9 cellular contexts compared by ENCODE assay signal in the genomic region with DNA sequence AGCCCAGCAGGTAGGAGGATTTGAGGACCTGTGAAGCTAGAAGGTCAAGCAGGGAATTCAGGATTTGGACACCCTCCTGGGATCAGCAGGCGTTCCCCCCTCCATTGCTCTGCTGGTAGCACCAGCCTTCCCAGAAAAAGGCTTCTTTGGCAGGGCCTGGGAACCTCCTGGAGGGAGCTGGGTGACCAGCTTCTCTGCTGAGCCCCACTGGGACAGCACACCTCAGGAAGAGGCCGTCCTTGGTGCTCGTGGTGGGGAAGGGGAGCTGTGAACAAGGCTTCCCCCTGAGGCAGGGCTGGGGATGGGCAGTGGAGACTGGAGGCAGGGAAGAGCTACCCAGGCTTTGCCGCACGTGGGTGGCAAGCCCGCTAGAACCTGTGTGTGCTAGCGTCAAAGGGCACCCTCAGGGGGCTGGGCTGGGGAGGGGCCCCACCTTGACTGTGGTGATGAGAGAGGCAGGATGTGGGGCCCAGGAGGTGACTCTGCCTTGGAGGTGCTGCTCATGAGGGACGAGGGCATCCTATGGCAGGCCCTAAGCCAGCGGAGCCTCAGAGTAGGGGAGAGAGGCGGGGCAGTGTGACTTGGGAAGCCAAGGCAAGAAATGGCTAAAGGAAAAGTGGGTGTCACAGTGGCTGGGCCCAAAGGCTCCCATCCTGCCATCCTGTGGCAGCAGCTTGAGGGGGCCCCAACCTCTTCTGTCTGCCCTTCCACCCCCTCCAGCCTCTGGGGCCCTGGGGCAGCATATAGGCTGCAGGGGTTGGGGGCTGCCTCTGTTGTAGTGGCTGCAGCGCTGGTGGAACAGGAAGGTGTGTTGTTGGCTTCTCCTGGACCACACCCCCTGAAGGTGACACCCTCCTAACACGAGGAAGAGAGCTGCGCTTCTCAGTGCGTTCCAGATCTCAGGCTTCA. TPM values are rescaled to one million over a fixed set of nuclear protein-coding genes. Genes with fewer than 3 reads are reported as not detected.
DNase-seq lines count a peak whose midpoint lies in the region; ATAC-seq lines count a peak whose summit lies in the region.
"Had no signal": no experiment of that assay in that cellular context is flagged by ENCODE, and none has a peak within 500 bp of the region (broad histone marks: within the 10 kb centered on the region; RNA-seq: fewer than 3 reads in every experiment).

No MANE protein-coding gene starts in this region.

- peaks cover 25% of the 10 kb centered on the region for H3K36me3 ChIP-seq in CD4-positive, alpha-beta memory T cell (ENCODE audit: insufficient read depth, low read length)
- no peaks in the 10 kb centered on the region for H3K36me3 ChIP-seq in HAP-1 (replicated peaks)

- H3K4me3 ChIP-seq in CD4-positive, alpha-beta memory T cell (ENCODE audit: low read length in 2 of 2), result peak overlapping the region in 1 of 2 donors; percentile 60
- no peak overlapping the region for H3K4me3 ChIP-seq in HAP-1

- peak overlapping the region; percentile 84 to 99 (median 98) for H3K27ac Mint-ChIP-seq in CD4-positive, alpha-beta memory T cell
- peak overlapping the region; percentile 96 for H3K27ac Mint-ChIP-seq in activated naive CD8-positive, alpha-beta T cell treated with anti-CD3 and anti-CD28 coated beads, Interleukin-2, amount 50 U/mL, for 24 hours

- no peaks in the 10 kb centered on the region for H3K27me3 Mint-ChIP-seq in CD4-positive, alpha-beta memory T cell
- H3K27me3 Mint-ChIP-seq in activated naive CD8-positive, alpha-beta T cell treated with anti-CD3 and anti-CD28 coated beads, Interleukin-2, amount 50 U/mL, for 24 hours, result no peaks in the 10 kb centered on the region

- peaks cover 0 to 7% (median 0%) of the 10 kb centered on the region in 8 donors for H3K9me3 Mint-ChIP-seq in CD4-positive, alpha-beta memory T cell
- no peaks in the 10 kb centered on the region for H3K9me3 Mint-ChIP-seq in activated naive CD8-positive, alpha-beta T cell treated with anti-CD3 and anti-CD28 coated beads, Interleukin-2, amount 50 U/mL, for 24 hours

- peak; percentile 84 for ATAC-seq in activated naive CD8-positive, alpha-beta T cell treated with anti-CD3 and anti-CD28 coated beads, Interleukin-2, amount 50 U/mL, for 24 hours
- ATAC-seq in GM21619 (IDR thresholded peaks at IDR 0.05; ENCODE audit: unreplicated experiment) (no peak), GM18873 (IDR thresholded peaks at IDR 0.05; ENCODE audit: low FRiP score, unreplicated experiment) (no peak), HG03097 (IDR thresholded peaks at IDR 0.05; ENCODE audit: low FRiP score, unreplicated experiment) (no peak)

- in situ Hi-C loops in HAP-1 (cut with MboI; ENCODE audit: low sequenced_read_pairs), result no loop called here

- peaks cover 72 to 100% (median 92%) of the 10 kb centered on the region in 4 donors for H3K4me1 Mint-ChIP-seq in CD4-positive, alpha-beta memory T cell
- H3K4me1 Mint-ChIP-seq in activated naive CD8-positive, alpha-beta T cell treated with anti-CD3 and anti-CD28 coated beads, Interleukin-2, amount 50 U/mL, for 24 hours, result peaks cover 96% of the 10 kb centered on the region

- peaks cover 0 to 46% of the 10 kb centered on the region in 2 donors for H3K36me3 Mint-ChIP-seq in CD4-positive, alpha-beta memory T cell
- peaks cover 43% of the 10 kb centered on the region for H3K36me3 Mint-ChIP-seq in activated naive CD8-positive, alpha-beta T cell treated with anti-CD3 and anti-CD28 coated beads, Interleukin-2, amount 50 U/mL, for 24 hours (ENCODE audit: low read depth)

- H3K4me3 Mint-ChIP-seq in CD4-positive, alpha-beta memory T cell, result peak overlapping the region; percentile 83 to 95 (median 90)
- H3K4me3 Mint-ChIP-seq in activated naive CD8-positive, alpha-beta T cell treated with anti-CD3 and anti-CD28 coated beads, Interleukin-2, amount 50 U/mL, for 24 hours, result peak overlapping the region; percentile 96

- H3K9me3 ChIP-seq in CD4-positive, alpha-beta memory T cell (ENCODE audit: control insufficient read depth in 1 of 2, low read length in 2 of 2), result no peaks in the 10 kb centered on the region
- H3K9me3 ChIP-seq in HAP-1, result no peaks in the 10 kb centered on the region

- peaks cover 100% of the 10 kb centered on the region for H3K4me1 ChIP-seq in CD4-positive, alpha-beta memory T cell (ENCODE audit: insufficient read depth, low read length)
- H3K4me1 ChIP-seq in HAP-1, result peaks cover under 1% of the 10 kb centered on the region; the same call in 1 of the 2 replicates

- peak overlapping the region; percentile 74 for H3K27ac ChIP-seq in CD4-positive, alpha-beta memory T cell (ENCODE audit: low read depth, low read length)

- intact Hi-C loops in CD4-positive, alpha-beta memory T cell (cut with micrococcal nuclease), result loop anchor here (1.0 to 5.0 kb wide), 5 partner anchors 10 to 130 kb away; partner anchors contain the start of gene KLF13

- CTCF ChIA-PET in CD4-positive, alpha-beta memory T cell (lab: Charles Lee; ENCODE audit: partially characterized antibody), result interaction anchor here (1.0 to 3.5 kb wide), 15 partner anchors 11 to 150 kb away, joined by 3 to 48 read pairs (median 4); partner anchors contain the start of gene KLF13

- POLR2A ChIA-PET in CD4-positive, alpha-beta memory T cell (lab: Charles Lee; ENCODE audit: partially characterized antibody), result interaction anchor here (0.8 to 23.9 kb wide), 18 partner anchors 8 to 142 kb away, joined by 3 to 562 read pairs (median 6); partner anchors contain the start of gene KLF13

- H3K27me3 ChIP-seq in CD4-positive, alpha-beta memory T cell (ENCODE audit: insufficient read depth, low read length), result no peaks in the 10 kb centered on the region
- no peaks in the 10 kb centered on the region for H3K27me3 ChIP-seq in HAP-1 (ENCODE audit: low read depth)

- DNase-seq in CD4-positive, alpha-beta memory T cell, result peak; percentile 84 to 92 (median 87)
- DNase-seq in activated CD4-positive, alpha-beta T cell treated with anti-CD3 and anti-CD28 coated beads for 24 hours (ENCODE audit: low read depth in 2 of 2), result peak; percentile 68 to 79
- peak; percentile 89 for DNase-seq in activated naive CD8-positive, alpha-beta T cell treated with anti-CD3 and anti-CD28 coated beads, Interleukin-2, amount 50 U/mL, for 24 hours
- DNase-seq in stimulated activated CD4-positive, alpha-beta T cell treated with anti-CD3 and anti-CD28 coated beads, Interleukin-1b, Interleukin-23, amount 100 ng/mL, for 1 hour (ENCODE audit: low read depth in 2 of 2), result peak; percentile 53 to 55
- DNase-seq in HAP-1 (ENCODE audit: low spot score in 2 of 2), result no peak
- DNase-seq: SHP77 treated with DMSO at 0.1 percent for 48 hours had no signal

RNA-seq across cellular contexts. Expression of gene KLF13, which starts 20.7 kb away (rescaled TPM):
- total RNA-seq in CD4-positive, alpha-beta memory T cell, result 100 to 1,000 TPM; 197 to 202 TPM
- polyA plus RNA-seq in CD4-positive, alpha-beta memory T cell, result 10 to 100 TPM; 22.0 to 82.2 TPM

Comparison
In these comparisons a context has a peak if more than half of its experiments do, and no peak if none do; other contexts are left out.
1. DNase-seq: peak in CD4-positive, alpha-beta memory T cell (5 of 5), activated CD4-positive, alpha-beta T cell treated with anti-CD3 and anti-CD28 coated beads for 24 hours (2 of 2), activated naive CD8-positive, alpha-beta T cell treated with anti-CD3 and anti-CD28 coated beads, Interleukin-2, amount 50 U/mL, for 24 hours (single experiment) and stimulated activated CD4-positive, alpha-beta T cell treated with anti-CD3 and anti-CD28 coated beads, Interleukin-1b, Interleukin-23, amount 100 ng/mL, for 1 hour (2 of 2); none in HAP-1 (0 of 2).